In the genomic region with DNA sequence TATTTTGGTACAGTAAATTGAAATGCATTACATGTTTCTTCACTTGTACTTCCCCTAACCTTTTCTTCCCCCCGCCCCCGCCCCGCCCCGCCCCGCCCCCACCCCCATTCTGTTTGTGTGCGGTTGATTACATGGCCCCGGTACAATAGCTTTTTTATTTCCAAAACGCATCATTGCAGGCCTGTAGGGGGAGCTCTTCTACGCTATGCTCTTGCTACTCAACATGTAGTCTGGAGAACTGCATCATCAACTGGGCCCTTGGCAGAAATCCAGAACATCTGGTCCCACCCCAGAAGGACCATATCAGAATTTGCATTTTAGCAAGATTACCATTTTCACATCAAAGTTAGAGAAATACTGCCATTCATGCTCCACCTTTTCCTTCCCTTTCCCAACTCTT, we compare ENCODE assay signal across 8 cellular contexts.
DNase-seq lines count a peak whose midpoint lies in the region; ATAC-seq, FAIRE-seq and TF ChIP-seq lines count a peak whose summit lies in the region.

No MANE protein-coding gene starts in this region.

- intact Hi-C loops in activated CD4-positive, alpha-beta memory T cell treated with anti-CD3 and anti-CD28 coated beads for 36 hours (cut with micrococcal nuclease): no loop called here
- intact Hi-C loops in dorsolateral prefrontal cortex (cut with DNase I): no loop called here

- peaks cover 0 to 35% (median 6%) of the 10 kb centered on the region in 45 donors for H3K27me3 ChIP-seq in dorsolateral prefrontal cortex

- CTCF ChIA-PET in activated CD4-positive, alpha-beta memory T cell treated with anti-CD3 and anti-CD28 coated beads for 36 hours (lab: Charles Lee): no interaction called here
- CTCF ChIA-PET in activated CD4-positive, alpha-beta memory T cell treated with anti-CD3 and anti-CD28 coated beads, Interleukin-2, amount 10 ng/mL, durations not matched to agents 7 days and 5 days (lab: Charles Lee): interaction anchor here (0.6 kb wide), 1 partner anchor 58 kb away, joined by 3 read pairs; no protein-coding TSS in a partner anchor

- FAIRE-seq in GM19239 (lab: Jason Lieb, UNC): no peak

- H3K4me1 Mint-ChIP-seq in activated CD4-positive, alpha-beta memory T cell treated with anti-CD3 and anti-CD28 coated beads for 36 hours (ENCODE audit: low read depth): no peaks in the 10 kb centered on the region
- H3K4me1 Mint-ChIP-seq in activated CD4-positive, alpha-beta memory T cell treated with anti-CD3 and anti-CD28 coated beads, Interleukin-2, amount 10 ng/mL, durations not matched to agents 7 days and 5 days: no peaks in the 10 kb centered on the region

- H3K4me3 ChIP-seq in dorsolateral prefrontal cortex: no peak overlapping the region

- H3K27me3 Mint-ChIP-seq in activated CD4-positive, alpha-beta memory T cell treated with anti-CD3 and anti-CD28 coated beads for 36 hours: no peaks in the 10 kb centered on the region
- no peaks in the 10 kb centered on the region for H3K27me3 Mint-ChIP-seq in activated CD4-positive, alpha-beta memory T cell treated with anti-CD3 and anti-CD28 coated beads, Interleukin-2, amount 10 ng/mL, durations not matched to agents 7 days and 5 days

- H3K27ac Mint-ChIP-seq in activated CD4-positive, alpha-beta memory T cell treated with anti-CD3 and anti-CD28 coated beads for 36 hours: no peak overlapping the region
- no peak overlapping the region for H3K27ac Mint-ChIP-seq in activated CD4-positive, alpha-beta memory T cell treated with anti-CD3 and anti-CD28 coated beads, Interleukin-2, amount 10 ng/mL, durations not matched to agents 7 days and 5 days

- no peak for ATAC-seq in GM19455 (IDR thresholded peaks at IDR 0.05; ENCODE audit: unreplicated experiment)

- peak; percentile 7 for DNase-seq in activated CD4-positive, alpha-beta memory T cell treated with anti-CD3 and anti-CD28 coated beads for 36 hours
- DNase-seq in activated CD4-positive, alpha-beta memory T cell treated with anti-CD3 and anti-CD28 coated beads, Interleukin-2, amount 10 ng/mL, durations not matched to agents 7 days and 5 days: no peak
- DNase-seq in NAMALWA (ENCODE audit: low spot score) (peak; percentile 96), dorsolateral prefrontal cortex (peak in 5 of 10 donors; percentile 15 to 70 (median 45)), substantia nigra (lab: John Stamatoyannopoulos, UW) (peak in 37 of 49 donors; percentile 0 to 51 (median 12)), GM19239 (ENCODE audit: insufficient read length, low spot score) (no peak)
- DNase-seq in activated naive CD4-positive, alpha-beta T cell treated with Interleukin-2 at 50 U/mL for 16 hours: no peak

- H3K36me3 Mint-ChIP-seq in activated CD4-positive, alpha-beta memory T cell treated with anti-CD3 and anti-CD28 coated beads for 36 hours: no peaks in the 10 kb centered on the region
- no peaks in the 10 kb centered on the region for H3K36me3 Mint-ChIP-seq in activated CD4-positive, alpha-beta memory T cell treated with anti-CD3 and anti-CD28 coated beads, Interleukin-2, amount 10 ng/mL, durations not matched to agents 7 days and 5 days (ENCODE audit: low read depth)

- POLR2A ChIA-PET in activated CD4-positive, alpha-beta memory T cell treated with anti-CD3 and anti-CD28 coated beads for 36 hours (lab: Charles Lee): no interaction called here
- POLR2A ChIA-PET in activated CD4-positive, alpha-beta memory T cell treated with anti-CD3 and anti-CD28 coated beads, Interleukin-2, amount 10 ng/mL, durations not matched to agents 7 days and 5 days (lab: Charles Lee): no interaction called here

- no peak overlapping the region for H3K4me3 Mint-ChIP-seq in activated CD4-positive, alpha-beta memory T cell treated with anti-CD3 and anti-CD28 coated beads for 36 hours
- no peak overlapping the region for H3K4me3 Mint-ChIP-seq in activated CD4-positive, alpha-beta memory T cell treated with anti-CD3 and anti-CD28 coated beads, Interleukin-2, amount 10 ng/mL, durations not matched to agents 7 days and 5 days

- H3K27ac ChIP-seq in dorsolateral prefrontal cortex: no peak overlapping the region
- H3K27ac ChIP-seq in substantia nigra (ENCODE audit: low read depth, low read length, poor library complexity, severe bottlenecking): no peak overlapping the region

- H3K9me3 Mint-ChIP-seq in activated CD4-positive, alpha-beta memory T cell treated with anti-CD3 and anti-CD28 coated beads for 36 hours: no peaks in the 10 kb centered on the region
- H3K9me3 Mint-ChIP-seq in activated CD4-positive, alpha-beta memory T cell treated with anti-CD3 and anti-CD28 coated beads, Interleukin-2, amount 10 ng/mL, durations not matched to agents 7 days and 5 days: no peaks in the 10 kb centered on the region

- peak in 43 of 56 donors; percentile 12 to 57 (median 31) for TF ChIP-seq CTCF in dorsolateral prefrontal cortex (IDR thresholded peaks at IDR 0.05 in 54 of 56, conservative IDR thresholded peaks at IDR 0.05 in 2 of 56; ENCODE audit: low read depth in 1 of 56, partially characterized antibody in 56 of 56)

Comparison
In these comparisons a context has a peak if more than half of its experiments do, and no peak if none do; other contexts are left out.
1. DNase-seq: peak in activated CD4-positive, alpha-beta memory T cell treated with anti-CD3 and anti-CD28 coated beads for 36 hours (single experiment), NAMALWA (single experiment) and substantia nigra (37 of 49); none in activated CD4-positive, alpha-beta memory T cell treated with anti-CD3 and anti-CD28 coated beads, Interleukin-2, amount 10 ng/mL, durations not matched to agents 7 days and 5 days (single experiment), GM19239 (single experiment) and activated naive CD4-positive, alpha-beta T cell treated with Interleukin-2 at 50 U/mL for 16 hours (single experiment).